10 cellular contexts compared by ENCODE assay signal in genomic region chr1:180228648-180229482, GRCh38. TPM values are rescaled to one million over a fixed set of nuclear protein-coding genes. Genes with fewer than 3 reads are reported as not detected.
DNase-seq lines count a peak whose midpoint lies in the region; ATAC-seq, FAIRE-seq and TF ChIP-seq lines count a peak whose summit lies in the region.
"Had no signal": no experiment of that assay in that cellular context is flagged by ENCODE, and none has a peak within 500 bp of the region (broad histone marks: within the 10 kb centered on the region; RNA-seq: fewer than 3 reads in every experiment).

No MANE protein-coding gene starts in this region.

- H3K79me2 ChIP-seq in keratinocyte (ENCODE audit: control insufficient read depth, insufficient read depth, low read length) = no peaks in the 10 kb centered on the region

- H3K9me3 Mint-ChIP-seq in activated naive CD8-positive, alpha-beta T cell treated with anti-CD3 and anti-CD28 coated beads, Interleukin-2, amount 10 ng/mL, durations not matched to agents 7 days and 5 days = no peaks in the 10 kb centered on the region

- POLR2A ChIA-PET in activated naive CD8-positive, alpha-beta T cell treated with anti-CD3 and anti-CD28 coated beads, Interleukin-2, amount 10 ng/mL, durations not matched to agents 7 days and 5 days (lab: Charles Lee) = no interaction called here

- peak overlapping the region; percentile 76 for H2AFZ ChIP-seq in keratinocyte (ENCODE audit: control insufficient read depth, low read length)

- peaks cover 15% of the 10 kb centered on the region for H3K4me1 ChIP-seq in keratinocyte (ENCODE audit: control insufficient read depth, extremely low read depth, insufficient read depth, low read length)
- peaks cover 33% of the 10 kb centered on the region for H3K4me1 ChIP-seq in stomach smooth muscle (ENCODE audit: control insufficient read depth, insufficient read depth, low read length)

- H4K20me1 ChIP-seq in keratinocyte (ENCODE audit: control insufficient read depth, extremely low read depth, insufficient read depth, low read length) = no peaks in the 10 kb centered on the region

- no peak for TF ChIP-seq CTCF in keratinocyte (optimal IDR thresholded peaks at IDR 0.05 in 1 of 3, IDR thresholded peaks at IDR 0.05 in 1 of 3, conservative IDR thresholded peaks at IDR 0.05 in 1 of 3; ENCODE audit: extremely low read depth in 1 of 3, insufficient read depth in 2 of 3, low read length in 3 of 3)

- dilution Hi-C loops in keratinocyte (cut with MboI; ENCODE audit: extremely low pct_ligation_motif_present, low sequenced_read_pairs) = no loop called here

- peak; percentile 67 for DNase-seq in DMS 273 (lab: John Stamatoyannopoulos, UW; ENCODE audit: unreplicated experiment)
- DNase-seq in DMS 273 treated with DMSO at 0.1 percent for 48 hours (lab: John Stamatoyannopoulos, UW) = no peak
- DNase-seq in activated naive CD8-positive, alpha-beta T cell treated with anti-CD3 and anti-CD28 coated beads, Interleukin-2, amount 10 ng/mL, durations not matched to agents 7 days and 5 days = peak; percentile 44
- DNase-seq in keratinocyte (ENCODE audit: low read depth, low spot score) = no peak

- H3K27me3 ChIP-seq in keratinocyte (ENCODE audit: control insufficient read depth, extremely low read depth, insufficient read depth, low read length) = peaks cover 89% of the 10 kb centered on the region
- H3K27me3 ChIP-seq in stomach smooth muscle (ENCODE audit: control insufficient read depth in 1 of 2, insufficient read depth in 2 of 2, low read length in 2 of 2) = peaks cover 59 to 70% of the 10 kb centered on the region in 2 donors

- ATAC-seq in HG03521 (IDR thresholded peaks at IDR 0.05; ENCODE audit: unreplicated experiment) (peak; percentile 20), HG03520 (IDR thresholded peaks at IDR 0.05; ENCODE audit: unreplicated experiment) (no peak), GM21515 (IDR thresholded peaks at IDR 0.05; ENCODE audit: unreplicated experiment) (no peak)
- no peak for ATAC-seq in activated naive CD8-positive, alpha-beta T cell treated with anti-CD3 and anti-CD28 coated beads, Interleukin-2, amount 10 ng/mL, durations not matched to agents 7 days and 5 days (ENCODE audit: low read depth)

- no peak for FAIRE-seq in keratinocyte (lab: Jason Lieb, UNC)
- FAIRE-seq: A204.1 had no signal

- no peaks in the 10 kb centered on the region for H3K9me1 ChIP-seq in keratinocyte (ENCODE audit: control insufficient read depth, extremely low read depth, insufficient read depth, low read length)

- no peak overlapping the region for H3K27ac Mint-ChIP-seq in activated naive CD8-positive, alpha-beta T cell treated with anti-CD3 and anti-CD28 coated beads, Interleukin-2, amount 10 ng/mL, durations not matched to agents 7 days and 5 days

- H3K4me2 ChIP-seq in keratinocyte (ENCODE audit: control insufficient read depth, extremely low read depth, insufficient read depth, low read depth, low read length) = peak overlapping the region; percentile 69

- no peaks in the 10 kb centered on the region for H3K36me3 ChIP-seq in keratinocyte (ENCODE audit: control insufficient read depth in 2 of 2, extremely low read depth in 1 of 2, insufficient read depth in 2 of 2, low read length in 2 of 2)
- H3K36me3 ChIP-seq in stomach smooth muscle (ENCODE audit: control insufficient read depth in 2 of 2, insufficient read depth in 2 of 2, low read length in 2 of 2) = no peaks in the 10 kb centered on the region

- H3K9me3 ChIP-seq in keratinocyte (ENCODE audit: control insufficient read depth, low read depth, low read length) = no peaks in the 10 kb centered on the region
- no peaks in the 10 kb centered on the region for H3K9me3 ChIP-seq in stomach smooth muscle (ENCODE audit: control insufficient read depth in 2 of 2, low read length in 2 of 2)

- H3K27ac ChIP-seq in keratinocyte (ENCODE audit: control insufficient read depth, insufficient read depth, low read length) (no peak overlapping the region), stomach smooth muscle (ENCODE audit: low read length) (no peak overlapping the region)

- H3K4me3 ChIP-seq in keratinocyte (ENCODE audit: control insufficient read depth in 2 of 3, extremely low read depth in 1 of 3, insufficient read depth in 2 of 3, low read depth in 1 of 3, low read length in 3 of 3) (peak overlapping the region; percentile 43 to 62 (median 59)), stomach smooth muscle (ENCODE audit: low read length in 2 of 2) (peak overlapping the region; percentile 31 to 71)

- H3K27me3 Mint-ChIP-seq in activated naive CD8-positive, alpha-beta T cell treated with anti-CD3 and anti-CD28 coated beads, Interleukin-2, amount 10 ng/mL, durations not matched to agents 7 days and 5 days = peaks cover 85% of the 10 kb centered on the region

- H3K9ac ChIP-seq in keratinocyte (ENCODE audit: control insufficient read depth, extremely low read depth, insufficient read depth, low read length) (no peak overlapping the region), stomach smooth muscle (ENCODE audit: low read length in 2 of 2) (no peak overlapping the region)

- peaks cover 9% of the 10 kb centered on the region for H3K4me1 Mint-ChIP-seq in activated naive CD8-positive, alpha-beta T cell treated with anti-CD3 and anti-CD28 coated beads, Interleukin-2, amount 10 ng/mL, durations not matched to agents 7 days and 5 days

- H3K36me3 Mint-ChIP-seq in activated naive CD8-positive, alpha-beta T cell treated with anti-CD3 and anti-CD28 coated beads, Interleukin-2, amount 10 ng/mL, durations not matched to agents 7 days and 5 days = no peaks in the 10 kb centered on the region

- peak overlapping the region; percentile 74 for H3K4me3 Mint-ChIP-seq in activated naive CD8-positive, alpha-beta T cell treated with anti-CD3 and anti-CD28 coated beads, Interleukin-2, amount 10 ng/mL, durations not matched to agents 7 days and 5 days

RNA-seq across cellular contexts. Expression of gene LHX4, which starts 1.2 kb away (rescaled TPM):
- total RNA-seq in activated naive CD8-positive, alpha-beta T cell treated with anti-CD3 and anti-CD28 coated beads, Interleukin-2, amount 10 ng/mL, durations not matched to agents 7 days and 5 days = not detected
- polyA plus RNA-seq in keratinocyte = not detected in 3 replicates
- not detected for polyA plus RNA-seq in keratinocyte (2011; ENCODE audit: low read depth)
- not detected in 2 replicates for polyA plus RNA-seq in keratinocyte (2011; cell fraction: cytosol; rRNA removed)
- polyA plus RNA-seq in keratinocyte (2011; cell fraction: nucleus; rRNA removed) = 0.01 TPM in 1 of 2 replicates, not detected in the other
- 0.28 TPM in 2 replicates for polyA plus RNA-seq in keratinocyte (2012; ENCODE audit: low replicate concordance)
- 0.03 TPM in 1 of 3 replicates, not detected in the others for polyA minus RNA-seq in keratinocyte
- polyA minus RNA-seq in keratinocyte (2011; cell fraction: cytosol; rRNA and poly(A)+ RNA removed) = not detected
- not detected in 2 replicates for polyA minus RNA-seq in keratinocyte (2011; cell fraction: nucleus; rRNA and poly(A)+ RNA removed)
- total RNA-seq: activated CD8-positive, alpha-beta memory T cell treated with anti-CD3 and anti-CD28 coated beads for 36 hours had no signal

Comparison
In these comparisons a context has a peak if more than half of its experiments do, and no peak if none do; other contexts are left out.
1. DNase-seq: peak in DMS 273 (single experiment) and activated naive CD8-positive, alpha-beta T cell treated with anti-CD3 and anti-CD28 coated beads, Interleukin-2, amount 10 ng/mL, durations not matched to agents 7 days and 5 days (single experiment); none in DMS 273 treated with DMSO at 0.1 percent for 48 hours (single experiment) and keratinocyte (single experiment).